20 cellular contexts compared by ENCODE assay signal in the genomic region with DNA sequence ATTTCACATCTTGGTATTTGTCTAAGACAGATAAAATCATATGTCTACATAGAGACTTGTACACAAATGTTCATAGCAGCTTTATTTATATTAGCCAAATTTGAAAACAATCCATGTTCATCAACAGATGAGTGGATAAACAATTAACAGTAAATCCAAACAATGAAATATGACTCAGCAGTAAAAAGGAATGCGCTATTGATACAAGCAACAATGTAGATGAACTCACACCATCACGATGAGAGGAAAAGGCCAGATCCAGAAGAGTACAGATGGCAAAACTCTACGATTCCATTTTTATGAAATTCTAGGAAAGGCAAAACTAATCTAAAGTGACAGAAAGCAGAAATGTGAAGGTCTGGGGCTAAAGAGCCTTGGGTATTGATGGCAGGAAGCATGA.
A peak's percentile ranks its signal among the peaks of the same experiment; 100 is the strongest.
DNase-seq lines count a peak whose midpoint lies in the region; ATAC-seq and TF ChIP-seq lines count a peak whose summit lies in the region.
"Had no signal": no experiment of that assay in that cellular context is flagged by ENCODE, and none has a peak within 500 bp of the region (broad histone marks: within the 10 kb centered on the region; RNA-seq: fewer than 3 reads in every experiment).

No MANE protein-coding gene starts in this region.

- H3K36me3 Mint-ChIP-seq in HFFc6 (ENCODE audit: low read depth), result no peaks in the 10 kb centered on the region
- no peaks in the 10 kb centered on the region for H3K36me3 Mint-ChIP-seq in T-helper 2 cell treated with Interferon-gamma antibody and Interleukin-4, amounts not matched to agents 5 μg/mL and 100 μg/mL, for 36 hours (ENCODE audit: low read depth)
- H3K36me3 Mint-ChIP-seq: CD4-positive, CD25-positive, alpha-beta regulatory T cell had no signal

- H3K4me3 Mint-ChIP-seq in HFFc6, result peak overlapping the region; percentile 13; the same call in 1 of the 2 replicates
- no peak overlapping the region for H3K4me3 Mint-ChIP-seq in T-helper 2 cell treated with Interferon-gamma antibody and Interleukin-4, amounts not matched to agents 5 μg/mL and 100 μg/mL, for 36 hours
- H3K4me3 Mint-ChIP-seq: CD4-positive, CD25-positive, alpha-beta regulatory T cell had no signal

- peak overlapping the region; percentile 86 for H3K27ac Mint-ChIP-seq in HFFc6
- no peak overlapping the region for H3K27ac Mint-ChIP-seq in T-helper 2 cell treated with Interferon-gamma antibody and Interleukin-4, amounts not matched to agents 5 μg/mL and 100 μg/mL, for 36 hours

- peaks cover 4% of the 10 kb centered on the region for H3K27me3 Mint-ChIP-seq in HFFc6 (ENCODE audit: insufficient read depth)
- H3K27me3 Mint-ChIP-seq in T-helper 2 cell treated with Interferon-gamma antibody and Interleukin-4, amounts not matched to agents 5 μg/mL and 100 μg/mL, for 36 hours (ENCODE audit: low read depth), result no peaks in the 10 kb centered on the region
- H3K27me3 Mint-ChIP-seq: CD4-positive, CD25-positive, alpha-beta regulatory T cell had no signal

- H3K9me3 Mint-ChIP-seq in HFFc6, result no peaks in the 10 kb centered on the region
- H3K9me3 Mint-ChIP-seq in T-helper 2 cell treated with Interferon-gamma antibody and Interleukin-4, amounts not matched to agents 5 μg/mL and 100 μg/mL, for 36 hours, result peaks cover 5% of the 10 kb centered on the region

- DNase-seq in EH (ENCODE audit: low read depth) (peak; percentile 61), HFFc6 (peak; percentile 31), dermis blood vessel endothelial cell (peak; percentile 57), iris pigment epithelial cell (ENCODE audit: low read depth) (peak; percentile 55), NCI-H2081 (lab: John Stamatoyannopoulos, UW) (no peak)
- DNase-seq in T-helper 2 cell treated with Interferon-gamma antibody and Interleukin-4, amounts not matched to agents 5 μg/mL and 100 μg/mL, for 36 hours (ENCODE audit: low spot score), result no peak
- DNase-seq: CD4-positive, CD25-positive, alpha-beta regulatory T cell; COR-L47; DND-41; GDM1; NCI-H1105 treated with DMSO at 0.1 percent for 48 hours; NCI-H1694; NCI-H2081 treated with DMSO at 0.1 percent for 48 hours; NCI-H446 treated with DMSO at 0.1 percent for 48 hours; NCI-H526 treated with DMSO at 0.1 percent for 48 hours; OCI-M1 had no signal

- H3K4me1 Mint-ChIP-seq in HFFc6 (ENCODE audit: low read depth), result peaks cover 64% of the 10 kb centered on the region
- no peaks in the 10 kb centered on the region for H3K4me1 Mint-ChIP-seq in T-helper 2 cell treated with Interferon-gamma antibody and Interleukin-4, amounts not matched to agents 5 μg/mL and 100 μg/mL, for 36 hours (ENCODE audit: low read depth)
- H3K4me1 Mint-ChIP-seq: CD4-positive, CD25-positive, alpha-beta regulatory T cell had no signal

- ATAC-seq in HG02610 (IDR thresholded peaks at IDR 0.05; ENCODE audit: unreplicated experiment) (no peak), HG03095 (IDR thresholded peaks at IDR 0.05; ENCODE audit: unreplicated experiment) (no peak)
- ATAC-seq: A549, Right ventricle myocardium inferior had no signal

- no peak for TF ChIP-seq CTCF in HFFc6 (IDR thresholded peaks at IDR 0.05)

Comparison
In these comparisons a context has a peak if more than half of its experiments do, and no peak if none do; other contexts are left out.
1. DNase-seq: peak in EH (single experiment), HFFc6 (single experiment), dermis blood vessel endothelial cell (single experiment) and iris pigment epithelial cell (single experiment); none in NCI-H2081 (0 of 2) and T-helper 2 cell treated with Interferon-gamma antibody and Interleukin-4, amounts not matched to agents 5 μg/mL and 100 μg/mL, for 36 hours (single experiment).